In genomic region chr3:127015282-127016042, GRCh38 we compare ENCODE assay signal across 8 cellular contexts.
DNase-seq lines count a peak whose midpoint lies in the region; ATAC-seq lines count a peak whose summit lies in the region.
"Had no signal": no experiment of that assay in that cellular context is flagged by ENCODE, and none has a peak within 500 bp of the region (broad histone marks: within the 10 kb centered on the region; RNA-seq: fewer than 3 reads in every experiment).

No MANE protein-coding gene starts in this region.

- DNase-seq in GM19240 (ENCODE audit: insufficient read length, low spot score) (peak; percentile 86), RPMI8226 (peak; percentile 30), putamen (ENCODE audit: low spot score) (peak; percentile 37), medulla oblongata (ENCODE audit: extremely low spot score) (no peak), GDM1 (lab: John Stamatoyannopoulos, UW) (no peak)
- no peak for DNase-seq in activated CD8-positive, alpha-beta memory T cell treated with anti-CD3 and anti-CD28 coated beads, Interleukin-2, amount 50 U/mL, for 4 hours
- DNase-seq: heart right ventricle had no signal

- ATAC-seq in HG03039 (IDR thresholded peaks at IDR 0.05; ENCODE audit: unreplicated experiment): peak; percentile 56
- ATAC-seq: heart right ventricle had no signal

Comparison
In these comparisons a context has a peak if more than half of its experiments do, and no peak if none do; other contexts are left out.
1. DNase-seq: peak in GM19240 (single experiment), RPMI8226 (single experiment) and putamen (single experiment); none in activated CD8-positive, alpha-beta memory T cell treated with anti-CD3 and anti-CD28 coated beads, Interleukin-2, amount 50 U/mL, for 4 hours (single experiment), medulla oblongata (single experiment) and GDM1 (single experiment).